In genomic region chr3:69963643-69964042, GRCh38 we compare ENCODE assay signal across 37 cellular contexts. TPM values are rescaled to one million over a fixed set of nuclear protein-coding genes. Genes with fewer than 3 reads are reported as not detected.
"Had no signal": no experiment of that assay in that cellular context is flagged by ENCODE, and none has a peak within 500 bp of the region (broad histone marks: within the 10 kb centered on the region; RNA-seq: fewer than 3 reads in every experiment).

No MANE protein-coding gene starts in this region.

- H3K4me3 ChIP-seq: MG63 had no signal

- H3K36me3 ChIP-seq: MG63 had no signal

- H3K27me3 ChIP-seq: MG63 had no signal

- H3K9me3 ChIP-seq: MG63 had no signal

- H3K27ac ChIP-seq: KMS-11 had no signal

- DNase-seq: Karpas-422, Kasumi-1, KG1, MG63, MM.1S, MV-4-11, NCI-H1048, NCI-H1092, NCI-H1092 treated with DMSO at 0.1 percent for 48 hours, NCI-H1105, NCI-H1105 treated with DMSO at 0.1 percent for 48 hours, NCI-H1417, NCI-H1417 treated with DMSO at 0.1 percent for 48 hours, NCI-H1436, NCI-H1436 treated with DMSO at 0.1 percent for 48 hours, NCI-H146, NCI-H1694, NCI-H1694 treated with DMSO at 0.1 percent for 48 hours, NCI-H187, NCI-H187 treated with DMSO at 0.1 percent for 48 hours, NCI-H1930, NCI-H2029, NCI-H2029 treated with DMSO at 0.1 percent for 48 hours, NCI-H2081, NCI-H2081 treated with DMSO at 0.1 percent for 48 hours, NCI-H2107, NCI-H2171, NCI-H2171 treated with DMSO at 0.1 percent for 48 hours, NCI-H2227 treated with DMSO at 0.1 percent for 48 hours, NCI-H226, NCI-H345, NCI-H446, NCI-H446 treated with DMSO at 0.1 percent for 48 hours had no signal

RNA-seq across cellular contexts. Expression of gene SAMMSON, which starts 35.9 kb away (rescaled TPM):
- total RNA-seq: LHCN-M2, M059J, MCF 10A had no signal
